ENCODE assay signal across 18 cellular contexts in genomic region chr16:74592847-74593246, GRCh38.
"Had no signal": no experiment of that assay in that cellular context is flagged by ENCODE, and none has a peak within 500 bp of the region (broad histone marks: within the 10 kb centered on the region; RNA-seq: fewer than 3 reads in every experiment).

No MANE protein-coding gene starts in this region.

- H3K4me1 ChIP-seq: uterus had no signal

- H3K27ac ChIP-seq: left lung, skin epidermis, transverse colon, uterus had no signal

- H3K4me3 Mint-ChIP-seq: activated CD4-positive, alpha-beta T cell treated with anti-CD3 and anti-CD28 coated beads, Interleukin-2, amount 10 ng/mL, durations not matched to agents 24 days and 14 days; activated CD8-positive, alpha-beta T cell treated with anti-CD3 and anti-CD28 coated beads, Interleukin-2, amount 10 ng/mL, durations not matched to agents 7 days and 5 days; activated naive CD8-positive, alpha-beta T cell treated with anti-CD3 and anti-CD28 coated beads for 36 hours; mesothelial cell of epicardium; neural crest cell; T-helper 1 cell treated with Interleukin-12 subunit alpha and Interleukin-12 subunit beta and Interleukin-4 antibody, amounts not matched to agents 30 μg/mL and 1 μg/mL, for 36 hours had no signal

- H3K9me3 ChIP-seq: left lung, right lobe of liver, transverse colon, uterus had no signal

- ATAC-seq: activated CD8-positive, alpha-beta T cell treated with anti-CD3 and anti-CD28 coated beads, Interleukin-2, amount 10 ng/mL, durations not matched to agents 7 days and 5 days; left lung had no signal

- H3K4me1 Mint-ChIP-seq: mesothelial cell of epicardium had no signal

- H3K27me3 Mint-ChIP-seq: activated CD4-positive, alpha-beta T cell treated with anti-CD3 and anti-CD28 coated beads, Interleukin-2, amount 10 ng/mL, durations not matched to agents 24 days and 14 days; activated naive CD8-positive, alpha-beta T cell treated with anti-CD3 and anti-CD28 coated beads for 36 hours had no signal

- FAIRE-seq: endometrium had no signal

- H3K36me3 ChIP-seq: right lobe of liver, transverse colon, uterus had no signal

- H3K27ac Mint-ChIP-seq: activated CD4-positive, alpha-beta T cell treated with anti-CD3 and anti-CD28 coated beads, Interleukin-2, amount 10 ng/mL, durations not matched to agents 24 days and 14 days; activated CD8-positive, alpha-beta T cell treated with anti-CD3 and anti-CD28 coated beads, Interleukin-2, amount 10 ng/mL, durations not matched to agents 7 days and 5 days; activated naive CD8-positive, alpha-beta T cell treated with anti-CD3 and anti-CD28 coated beads for 36 hours; mesothelial cell of epicardium; T-helper 1 cell treated with Interleukin-12 subunit alpha and Interleukin-12 subunit beta and Interleukin-4 antibody, amounts not matched to agents 30 μg/mL and 1 μg/mL, for 36 hours had no signal

- H3K9me3 Mint-ChIP-seq: activated CD4-positive, alpha-beta T cell treated with anti-CD3 and anti-CD28 coated beads, Interleukin-2, amount 10 ng/mL, durations not matched to agents 24 days and 14 days; mesothelial cell of epicardium; neural crest cell; T-helper 1 cell treated with Interleukin-12 subunit alpha and Interleukin-12 subunit beta and Interleukin-4 antibody, amounts not matched to agents 30 μg/mL and 1 μg/mL, for 36 hours had no signal

- DNase-seq: activated CD4-positive, alpha-beta T cell treated with anti-CD3 and anti-CD28 coated beads, Interleukin-2, amount 10 ng/mL, durations not matched to agents 24 days and 14 days; activated CD8-positive, alpha-beta T cell treated with anti-CD3 and anti-CD28 coated beads, Interleukin-2, amount 10 ng/mL, durations not matched to agents 7 days and 5 days; activated naive CD4-positive, alpha-beta T cell; activated naive CD8-positive, alpha-beta T cell treated with anti-CD3 and anti-CD28 coated beads for 36 hours; amygdala; cerebellar nuclear complex; left lung; occipital lobe; posterior cingulate gyrus; stimulated activated CD4-positive, alpha-beta T cell treated with anti-CD3 and anti-CD28 coated beads, Interleukin-1b, Interleukin-23, amount 100 ng/mL, for 48 hours; transverse colon; uterus had no signal

- H3K4me3 ChIP-seq: left lung, right lobe of liver, skin epidermis, transverse colon, uterus had no signal

- H3K27me3 ChIP-seq: left lung, right lobe of liver, transverse colon, uterus had no signal
